ENCODE assay signal across 18 cellular contexts in genomic region chr15:39313467-39313866, GRCh38.
DNase-seq lines count a peak whose midpoint lies in the region; ATAC-seq, FAIRE-seq and TF ChIP-seq lines count a peak whose summit lies in the region.
"Had no signal": no experiment of that assay in that cellular context is flagged by ENCODE, and none has a peak within 500 bp of the region (broad histone marks: within the 10 kb centered on the region; RNA-seq: fewer than 3 reads in every experiment).

No MANE protein-coding gene starts in this region.

- H3K14ac ChIP-seq in trophoblast cell (ENCODE audit: low read length) = no peak overlapping the region

- H3K27me3 ChIP-seq in GM23338 (ENCODE audit: insufficient read depth) (no peaks in the 10 kb centered on the region), Loucy (ENCODE audit: insufficient read depth, low read length, poor library complexity, severe bottlenecking) (no peaks in the 10 kb centered on the region), pancreas (no peaks in the 10 kb centered on the region), trophoblast cell (ENCODE audit: insufficient read depth, low read length) (no peaks in the 10 kb centered on the region)

- FAIRE-seq in pancreas (lab: Jason Lieb, UNC) = no peak
- FAIRE-seq: K562, RCC 7860 had no signal

- H2BK12ac ChIP-seq in trophoblast cell (ENCODE audit: low read length) = no peak overlapping the region

- no peak overlapping the region for H2AK5ac ChIP-seq in trophoblast cell (ENCODE audit: low read length)

- H2BK120ac ChIP-seq in trophoblast cell (ENCODE audit: insufficient read depth, low read length, poor library complexity) = no peak overlapping the region

- H3K4me1 ChIP-seq in GM23338 (ENCODE audit: insufficient read depth) (no peaks in the 10 kb centered on the region), Loucy (ENCODE audit: insufficient read depth, low read length, poor library complexity, severe bottlenecking) (no peaks in the 10 kb centered on the region), pancreas (peaks cover 0 to 7% (median 0%) of the 10 kb centered on the region in 3 donors), trophoblast cell (ENCODE audit: control insufficient read depth in 1 of 2, insufficient read depth in 2 of 2, low read length in 2 of 2) (no peaks in the 10 kb centered on the region)

- H3K4me2 ChIP-seq in GM23338 (no peak overlapping the region), Loucy (ENCODE audit: low read depth, low read length, poor library complexity, severe bottlenecking) (no peak overlapping the region), trophoblast cell (ENCODE audit: low read length) (no peak overlapping the region)

- H3K36me3 Mint-ChIP-seq in GM23338 (ENCODE audit: low read depth) = no peaks in the 10 kb centered on the region

- H3K79me1 ChIP-seq in trophoblast cell (ENCODE audit: low read length) = no peaks in the 10 kb centered on the region

- WGBS in pancreas, 2 donors = 88 to 95% methylated on average over 3 of the region's 3 CpGs
- no CpG with 5 or more reads among the region's 3 CpGs for WGBS in trophoblast cell (ENCODE audit: extremely low coverage, insufficient coverage, insufficient read length)

- no peaks in the 10 kb centered on the region for H3K27me3 Mint-ChIP-seq in GM23338 (ENCODE audit: insufficient read depth, low read depth, poor library complexity)

- DNase-seq in GM23338 (ENCODE audit: low spot score) (no peak), iPS-NIHi11 (ENCODE audit: low spot score) (peak; percentile 14), pancreas (no peak), MV-4-11 (lab: John Stamatoyannopoulos, UW) (no peak), trophoblast cell (no peak)
- DNase-seq: C1 segment of cervical spinal cord, DMS 273 treated with DMSO at 0.1 percent for 48 hours, GOT3, NCI-H1417, NCI-H187, NCI-H2107, NCI-H226, NCI-H524 treated with DMSO at 0.1 percent for 48 hours had no signal

- H3K27ac ChIP-seq in GM23338 (ENCODE audit: low read depth) = no peak overlapping the region
- H3K27ac ChIP-seq in pancreas = no peak overlapping the region
- H3K27ac ChIP-seq in trophoblast cell (ENCODE audit: low read depth, low read length) = no peak overlapping the region

- no peak overlapping the region for H3K4ac ChIP-seq in trophoblast cell (ENCODE audit: low read depth, low read length)

- no peaks in the 10 kb centered on the region; the same call in 2 of the 3 replicates for H3K4me1 Mint-ChIP-seq in GM23338

- H3K36me3 ChIP-seq in GM23338 (ENCODE audit: insufficient read depth) (no peaks in the 10 kb centered on the region), Loucy (ENCODE audit: insufficient read depth, low read length) (no peaks in the 10 kb centered on the region), pancreas (no peaks in the 10 kb centered on the region), trophoblast cell (ENCODE audit: control insufficient read depth in 1 of 2, insufficient read depth in 2 of 2, low read length in 2 of 2) (no peaks in the 10 kb centered on the region)

- H3K23ac ChIP-seq in trophoblast cell (ENCODE audit: low read length) = no peak overlapping the region

- H3K4me3 ChIP-seq in GM23338 = no peak overlapping the region
- no peak overlapping the region for H3K4me3 ChIP-seq in Loucy (ENCODE audit: low read length, poor library complexity, severe bottlenecking)
- H3K4me3 ChIP-seq in pancreas = no peak overlapping the region
- H3K4me3 ChIP-seq in trophoblast cell (ENCODE audit: low read depth, low read length) = no peak overlapping the region
- H3K4me3 ChIP-seq: K562 had no signal

- H2AFZ ChIP-seq in GM23338 (no peak overlapping the region), Loucy (ENCODE audit: low read length) (peak overlapping the region; percentile 50; the same call in 1 of the 2 replicates), trophoblast cell (ENCODE audit: insufficient read depth, low read length, poor library complexity) (no peak overlapping the region)

- H3K9ac ChIP-seq in Loucy (ENCODE audit: low read depth, low read length, poor library complexity, severe bottlenecking) = no peak overlapping the region
- H3K9ac ChIP-seq in trophoblast cell (ENCODE audit: low read length) = no peak overlapping the region

- no peak overlapping the region for H4K12ac ChIP-seq in trophoblast cell (ENCODE audit: low read depth, low read length)

- no peak overlapping the region for H3K27ac Mint-ChIP-seq in GM23338

- no peaks in the 10 kb centered on the region for H3K79me2 ChIP-seq in GM23338 (replicated peaks; ENCODE audit: insufficient read depth)
- no peaks in the 10 kb centered on the region for H3K79me2 ChIP-seq in Loucy (ENCODE audit: insufficient read depth, low read length)
- no peaks in the 10 kb centered on the region for H3K79me2 ChIP-seq in trophoblast cell (ENCODE audit: control insufficient read depth, insufficient read depth, low read length, poor library complexity)

- peaks cover 3% of the 10 kb centered on the region; the same call in 1 of the 2 replicates for H3K9me2 ChIP-seq in GM23338 (ENCODE audit: insufficient read depth)
- no peaks in the 10 kb centered on the region for H3K9me2 ChIP-seq in Loucy (replicated peaks; ENCODE audit: low read depth, low read length)

- H3F3A ChIP-seq in GM23338 (replicated peaks; ENCODE audit: low read depth) = no peaks in the 10 kb centered on the region
- H3F3A ChIP-seq in Loucy (ENCODE audit: low read depth) = no peaks in the 10 kb centered on the region

- no peak overlapping the region for H3K18ac ChIP-seq in trophoblast cell (ENCODE audit: low read length)

- ATAC-seq in GM23338 (peak; percentile 79), pancreas (peak; percentile 10 to 28 (median 16)), GM21367 (IDR thresholded peaks at IDR 0.05; ENCODE audit: unreplicated experiment) (no peak)
- ATAC-seq: K562, Right ventricle myocardium inferior had no signal

- H4K20me1 ChIP-seq in GM23338 (replicated peaks; ENCODE audit: insufficient read depth) = no peaks in the 10 kb centered on the region
- no peaks in the 10 kb centered on the region for H4K20me1 ChIP-seq in Loucy (ENCODE audit: insufficient read depth, low read length, poor library complexity, severe bottlenecking)

- no peak for TF ChIP-seq CTCF in GM23338 (conservative IDR thresholded peaks at IDR 0.05; ENCODE audit: low read depth in 2 of 2)
- no peak for TF ChIP-seq CTCF in Loucy (conservative IDR thresholded peaks at IDR 0.05; ENCODE audit: low read length)
- no peak for TF ChIP-seq CTCF in pancreas (IDR thresholded peaks at IDR 0.05)

- no peaks in the 10 kb centered on the region for H3K9me3 Mint-ChIP-seq in GM23338

- H3K9me3 ChIP-seq in Loucy (ENCODE audit: insufficient read depth, low read depth, low read length) (no peaks in the 10 kb centered on the region), pancreas (no peaks in the 10 kb centered on the region), trophoblast cell (ENCODE audit: insufficient read depth, low read depth, low read length) (no peaks in the 10 kb centered on the region)

- intact Hi-C loops in pancreas (cut with DNase I) = no loop called here

- H4K8ac ChIP-seq in trophoblast cell (ENCODE audit: low read depth, low read length) = no peak overlapping the region

- H4K91ac ChIP-seq in trophoblast cell (ENCODE audit: low read depth, low read length) = no peak overlapping the region

- H2BK5ac ChIP-seq in trophoblast cell (ENCODE audit: low read depth, low read length, poor library complexity) = no peak overlapping the region

- H3K4me3 Mint-ChIP-seq in GM23338 = no peak overlapping the region

TF ChIP-seq in GM23338, 12 proteins besides CTCF, POLR2A, EP300 and RAD21:
- TF ChIP-seq, protein P1, sequence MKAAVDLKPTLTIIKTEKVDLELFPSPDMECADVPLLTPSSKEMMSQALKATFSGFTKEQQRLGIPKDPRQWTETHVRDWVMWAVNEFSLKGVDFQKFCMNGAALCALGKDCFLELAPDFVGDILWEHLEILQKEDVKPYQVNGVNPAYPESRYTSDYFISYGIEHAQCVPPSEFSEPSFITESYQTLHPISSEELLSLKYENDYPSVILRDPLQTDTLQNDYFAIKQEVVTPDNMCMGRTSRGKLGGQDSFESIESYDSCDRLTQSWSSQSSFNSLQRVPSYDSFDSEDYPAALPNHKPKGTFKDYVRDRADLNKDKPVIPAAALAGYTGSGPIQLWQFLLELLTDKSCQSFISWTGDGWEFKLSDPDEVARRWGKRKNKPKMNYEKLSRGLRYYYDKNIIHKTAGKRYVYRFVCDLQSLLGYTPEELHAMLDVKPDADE (IDR thresholded peaks at IDR 0.05) = no peak
- TF ChIP-seq ZNF114 (CRISPR knock-in tag; IDR thresholded peaks at IDR 0.05) = no peak
- no peak for TF ChIP-seq JUNB (IDR thresholded peaks at IDR 0.05; ENCODE audit: unreplicated experiment)
- TF ChIP-seq ZNF331 (CRISPR knock-in tag; IDR thresholded peaks at IDR 0.05; ENCODE audit: low read depth) = no peak
- TF ChIP-seq POLR2AphosphoS5 (IDR thresholded peaks at IDR 0.05; ENCODE audit: low read depth) = no peak
